ENCODE assay signal across 1 cellular context in the genomic region with DNA sequence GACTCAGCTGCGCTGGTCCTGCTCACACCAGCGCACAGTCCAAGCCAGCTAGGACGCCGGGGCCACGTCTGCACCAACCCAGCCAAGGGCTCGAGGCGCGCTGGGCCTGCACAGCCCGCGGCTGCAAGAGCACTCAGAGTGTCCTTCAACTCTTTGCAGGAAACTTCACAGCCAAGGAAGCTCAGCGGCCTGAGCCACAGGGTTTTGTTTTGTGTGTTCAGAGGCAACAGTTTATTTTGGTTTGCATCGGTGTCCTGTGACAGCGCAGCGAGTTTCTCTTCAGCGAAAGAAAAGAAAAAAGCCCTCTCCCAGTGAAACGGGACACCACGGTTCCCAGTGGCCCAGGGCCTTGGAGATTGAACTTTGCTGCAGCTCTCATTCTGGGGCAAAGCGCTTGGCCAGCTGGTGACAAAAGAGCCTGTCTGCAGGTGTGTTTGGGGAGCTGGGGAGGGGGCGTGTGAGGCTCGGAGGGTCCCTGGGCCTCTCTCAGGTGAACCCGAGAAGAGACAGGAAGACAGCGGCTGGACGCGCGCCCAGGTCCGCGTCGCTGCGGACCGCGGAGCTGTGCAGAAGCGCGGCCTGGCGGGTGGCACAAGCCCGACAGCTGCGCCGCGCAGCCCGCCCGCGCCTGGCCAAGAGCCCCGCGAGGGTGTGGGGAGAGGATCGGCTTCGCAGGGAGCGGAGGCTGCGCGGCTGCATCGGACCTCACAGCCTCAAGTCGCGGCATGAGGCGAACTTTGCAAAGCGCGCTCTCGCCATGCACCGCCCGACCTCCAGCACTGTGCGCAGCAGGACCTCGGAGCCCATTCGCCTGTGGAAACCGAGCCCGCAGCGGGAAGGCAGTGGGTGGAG.
A peak's percentile ranks its signal among the peaks of the same experiment; 100 is the strongest.
TF ChIP-seq lines count a peak whose summit lies in the region.

No MANE protein-coding gene starts in this region.

TF ChIP-seq in H1, 55 proteins besides CTCF, POLR2A, EP300 and RAD21 (continued from another document):
- TF ChIP-seq, protein P1, sequence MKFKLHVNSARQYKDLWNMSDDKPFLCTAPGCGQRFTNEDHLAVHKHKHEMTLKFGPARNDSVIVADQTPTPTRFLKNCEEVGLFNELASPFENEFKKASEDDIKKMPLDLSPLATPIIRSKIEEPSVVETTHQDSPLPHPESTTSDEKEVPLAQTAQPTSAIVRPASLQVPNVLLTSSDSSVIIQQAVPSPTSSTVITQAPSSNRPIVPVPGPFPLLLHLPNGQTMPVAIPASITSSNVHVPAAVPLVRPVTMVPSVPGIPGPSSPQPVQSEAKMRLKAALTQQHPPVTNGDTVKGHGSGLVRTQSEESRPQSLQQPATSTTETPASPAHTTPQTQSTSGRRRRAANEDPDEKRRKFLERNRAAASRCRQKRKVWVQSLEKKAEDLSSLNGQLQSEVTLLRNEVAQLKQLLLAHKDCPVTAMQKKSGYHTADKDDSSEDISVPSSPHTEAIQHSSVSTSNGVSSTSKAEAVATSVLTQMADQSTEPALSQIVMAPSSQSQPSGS (IDR thresholded peaks at IDR 0.05; ENCODE audit: low read length), result no peak
- TF ChIP-seq EGR1 (IDR thresholded peaks at IDR 0.05; ENCODE audit: borderline replicate concordance, low read depth, low read length) (no peak), KDM4A (IDR thresholded peaks at IDR 0.05; ENCODE audit: low read depth, low read length, severe bottlenecking) (peak; percentile 68), PHF8 (conservative IDR thresholded peaks at IDR 0.05; ENCODE audit: low read depth, low read length) (no peak), CTBP2 (IDR thresholded peaks at IDR 0.05; ENCODE audit: borderline replicate concordance, insufficient read depth, insufficient read length, low read length) (no peak), RBBP5 (IDR thresholded peaks at IDR 0.05; ENCODE audit: borderline replicate concordance, low read depth, low read length) (0 out of 2 replicates have a peak, but pooled peaks have one; percentile 34), RNF2 (IDR thresholded peaks at IDR 0.05; ENCODE audit: borderline replicate concordance, low read depth, low read length, missing control alignments, poor library complexity, severe bottlenecking) (peak; percentile 34), SIN3A (conservative IDR thresholded peaks at IDR 0.05 in 1 of 2, IDR thresholded peaks at IDR 0.05 in 1 of 2; ENCODE audit: low read depth in 1 of 2, low read length in 2 of 2) (0 out of 4 replicates have a peak, but pooled peaks of 1 of the 2 experiments have one; percentile 53), SUZ12 (IDR thresholded peaks at IDR 0.05; ENCODE audit: low read length) (peak; percentile 30; the same call in 1 of the 2 replicates), SP1 (IDR thresholded peaks at IDR 0.05; ENCODE audit: low read depth, low read length) (no peak), ASH2L (IDR thresholded peaks at IDR 0.05; ENCODE audit: low read length) (no peak)
